Comparison of ENCODE assay signal across 26 cellular contexts in genomic region chr11:11308249-11308648, GRCh38. TPM values are rescaled to one million over a fixed set of nuclear protein-coding genes. Genes with fewer than 3 reads are reported as not detected.
A peak's percentile ranks its signal among the peaks of the same experiment; 100 is the strongest.
DNase-seq lines count a peak whose midpoint lies in the region; ATAC-seq, FAIRE-seq and TF ChIP-seq lines count a peak whose summit lies in the region.
"Had no signal": no experiment of that assay in that cellular context is flagged by ENCODE, and none has a peak within 500 bp of the region (broad histone marks: within the 10 kb centered on the region; RNA-seq: fewer than 3 reads in every experiment).

No MANE protein-coding gene starts in this region.

- H3K4me2 ChIP-seq in HepG2 (ENCODE audit: low read depth, low read length), result no peak overlapping the region
- H3K4me2 ChIP-seq: BLaER1 had no signal

- TF ChIP-seq POLR2A in right lobe of liver (IDR thresholded peaks at IDR 0.05) (no peak), HepG2 (IDR thresholded peaks at IDR 0.05; ENCODE audit: insufficient read depth in 1 of 2, low read depth in 2 of 2, low read length in 2 of 2) (no peak)

- peak overlapping the region; percentile 89 for H3K27ac Mint-ChIP-seq in endothelial cell (ENCODE audit: unreplicated experiment)
- H3K27ac Mint-ChIP-seq: CD14-positive monocyte; CD4-positive, alpha-beta memory T cell; CD4-positive, CD25-positive, alpha-beta regulatory T cell; CD8-positive, alpha-beta memory T cell had no signal

- CTCF ChIA-PET in HepG2 (lab: Yijun Ruan, JAX; ENCODE audit: low intra/inter-chr PET ratio, low total read pairs), result no interaction called here

- TF ChIP-seq EP300 in HepG2 (IDR thresholded peaks at IDR 0.05; ENCODE audit: low read depth in 2 of 2, low read length in 2 of 2) (no peak), HepG2 (CRISPR knock-in tag; IDR thresholded peaks at IDR 0.05; ENCODE audit: borderline replicate concordance) (no peak)

- H3K36me3 ChIP-seq in right lobe of liver (no peaks in the 10 kb centered on the region), HepG2 (replicated peaks in 1 of 2; ENCODE audit: control insufficient read depth in 1 of 2, insufficient read depth in 2 of 2, low read length in 2 of 2) (no peaks in the 10 kb centered on the region)
- H3K36me3 ChIP-seq: BE2C, BLaER1 had no signal

- intact Hi-C loops in right lobe of liver (cut with DNase I) (no loop called here), HepG2 (cut with micrococcal nuclease; ENCODE audit: unreplicated experiment) (no loop called here)

- 50% methylated on average over 1 of the region's 1 CpG for WGBS in right lobe of liver (ENCODE audit: insufficient coverage, low coverage, low lambda C conversion rate, missing lambda C conversion rate)
- WGBS in HepG2 (ENCODE audit: low lambda C conversion rate), result 0% methylated on average over 1 of the region's 1 CpG

- H3K27me3 ChIP-seq in right lobe of liver (no peaks in the 10 kb centered on the region), HepG2 (ENCODE audit: control insufficient read depth in 1 of 2, insufficient read depth in 2 of 2, low read length in 2 of 2) (peaks cover 0 to 3% of the 10 kb centered on the region in 2 experiments; a peak in 2 of 5 replicates)
- H3K27me3 ChIP-seq: BE2C, BLaER1 had no signal

- TF ChIP-seq RAD21 in HepG2 (CRISPR knock-in tag; IDR thresholded peaks at IDR 0.05), result no peak

- H3K4me3 ChIP-seq in right lobe of liver, result no peak overlapping the region
- H3K4me3 ChIP-seq in HepG2 (replicated peaks in 1 of 3; ENCODE audit: insufficient read depth in 1 of 3, low read depth in 2 of 3, low read length in 3 of 3), result no peak overlapping the region
- H3K4me3 ChIP-seq: BLaER1, GM12878 had no signal

- H3K27me3 Mint-ChIP-seq in endothelial cell (ENCODE audit: unreplicated experiment), result peaks cover 7% of the 10 kb centered on the region
- H3K27me3 Mint-ChIP-seq: CD4-positive, alpha-beta memory T cell; CD4-positive, CD25-positive, alpha-beta regulatory T cell had no signal

- no peaks in the 10 kb centered on the region for H4K20me1 ChIP-seq in HepG2 (ENCODE audit: insufficient read depth, low read length)
- H4K20me1 ChIP-seq: BLaER1 had no signal

- no peak for FAIRE-seq in HepG2 (lab: Jason Lieb, UNC)
- FAIRE-seq: A204.1, GM12878, GM12892, GM18507 had no signal

- H3K4me1 Mint-ChIP-seq in endothelial cell (ENCODE audit: unreplicated experiment), result peaks cover 49% of the 10 kb centered on the region

- peak; percentile 40 to 61 (median 50) for ATAC-seq in right lobe of liver
- ATAC-seq in HepG2, result no peak
- no peak for ATAC-seq in GM18861 (IDR thresholded peaks at IDR 0.05; ENCODE audit: unreplicated experiment)
- no peak for ATAC-seq in GM19035 (IDR thresholded peaks at IDR 0.05; ENCODE audit: unreplicated experiment)
- ATAC-seq: GM12878 had no signal

- in situ Hi-C loops in HepG2 (cut with HindIII; ENCODE audit: extremely low pct_ligation_motif_present, low pct_unique_long_range_greater_than_20kb), result no loop called here

- no peak overlapping the region for H2AFZ ChIP-seq in HepG2 (ENCODE audit: low read length)

- H3K9me3 ChIP-seq in right lobe of liver, result no peaks in the 10 kb centered on the region
- no peaks in the 10 kb centered on the region for H3K9me3 ChIP-seq in HepG2 (ENCODE audit: low read length)
- H3K9me3 ChIP-seq: BE2C had no signal

- no peaks in the 10 kb centered on the region for H3K79me2 ChIP-seq in HepG2 (ENCODE audit: insufficient read depth, low read length)

- DNase-seq in right lobe of liver (no peak), HepG2 (ENCODE audit: low spot score) (no peak), endothelial cell (ENCODE audit: low spot score) (no peak)
- DNase-seq: 8988T; ACHN; BE2C; C1 segment of cervical spinal cord; CD4-positive, alpha-beta memory T cell; CD4-positive, CD25-positive, alpha-beta regulatory T cell; CD8-positive, alpha-beta memory T cell; COR-L47; DMS 273 treated with DMSO at 0.1 percent for 48 hours; DMS153; DMS53; DMS79; DND-41; EL; GDM1 had no signal

- H3K4me3 Mint-ChIP-seq in endothelial cell (ENCODE audit: unreplicated experiment), result peak overlapping the region; percentile 2
- H3K4me3 Mint-ChIP-seq: CD14-positive monocyte; CD4-positive, alpha-beta memory T cell; CD8-positive, alpha-beta memory T cell had no signal

- BruUV-seq in HepG2 (replicated peaks; lab: Mats Ljungman, UMichigan), result no TSS peak

- H3K36me3 Mint-ChIP-seq in endothelial cell (ENCODE audit: low read depth, unreplicated experiment), result peaks cover 62% of the 10 kb centered on the region
- H3K36me3 Mint-ChIP-seq: CD4-positive, alpha-beta memory T cell; CD4-positive, CD25-positive, alpha-beta regulatory T cell; CD8-positive, alpha-beta memory T cell had no signal

- TF ChIP-seq CTCF in right lobe of liver (IDR thresholded peaks at IDR 0.05) (no peak), HepG2 (CRISPR knock-in tag; IDR thresholded peaks at IDR 0.05) (no peak), endothelial cell (IDR thresholded peaks at IDR 0.05; ENCODE audit: unreplicated experiment) (no peak)

- H3K9me3 Mint-ChIP-seq in endothelial cell (ENCODE audit: unreplicated experiment), result no peaks in the 10 kb centered on the region

- no peak overlapping the region for H3K9ac ChIP-seq in HepG2 (ENCODE audit: insufficient read depth, low read depth, low read length)
- H3K9ac ChIP-seq: BLaER1 had no signal

- peaks cover 0 to 5% (median 0%) of the 10 kb centered on the region in 4 donors for H3K4me1 ChIP-seq in right lobe of liver
- H3K4me1 ChIP-seq in HepG2 (ENCODE audit: insufficient read depth, low read length), result no peaks in the 10 kb centered on the region
- H3K4me1 ChIP-seq: BE2C had no signal

- POLR2A ChIA-PET in HepG2 (lab: Yijun Ruan, JAX), result no interaction called here

- no peak overlapping the region for H3K27ac ChIP-seq in right lobe of liver
- no peak overlapping the region for H3K27ac ChIP-seq in HepG2 (ENCODE audit: extremely low read length, insufficient read depth, low read length)
- H3K27ac ChIP-seq: BLaER1 had no signal

TF ChIP-seq in HepG2, 621 proteins besides CTCF, POLR2A, EP300 and RAD21 (continues in another document):
- TF ChIP-seq ZNF839 (CRISPR knock-in tag; IDR thresholded peaks at IDR 0.05; ENCODE audit: borderline replicate concordance) (no peak), ZNF260 (CRISPR knock-in tag; IDR thresholded peaks at IDR 0.05; ENCODE audit: borderline replicate concordance, low read depth) (no peak), MLX (CRISPR knock-in tag; IDR thresholded peaks at IDR 0.05) (no peak), HES4 (CRISPR knock-in tag; IDR thresholded peaks at IDR 0.05; ENCODE audit: borderline replicate concordance) (no peak), ZBTB8A (CRISPR knock-in tag; IDR thresholded peaks at IDR 0.05; ENCODE audit: borderline replicate concordance, low read depth) (no peak), STAT6 (CRISPR knock-in tag; IDR thresholded peaks at IDR 0.05; ENCODE audit: borderline replicate concordance) (no peak), NONO (IDR thresholded peaks at IDR 0.05) (no peak), NONO (CRISPR knock-in tag; conservative IDR thresholded peaks at IDR 0.05) (no peak)

RNA-seq across cellular contexts. Expression of gene CSNK2A3, which starts 44.8 kb away (rescaled TPM):
- total RNA-seq in right lobe of liver (1 to 10 TPM in 1 of 6 experiments, under 1 TPM in 4, not detected in 1; 0.29 to 1.4 (median 0.49) TPM), HepG2 (2016; rRNA removed; fragmentation: Illumina TruSeq; extraction: Trizol) (3.5 and 5.4 TPM in 2 replicates), endothelial cell (ENCODE audit: unreplicated experiment) (4.3 TPM)
- 1.6 and 2.0 TPM in 2 replicates for total RNA-seq in HepG2 (2016; cell fraction: cytosol; rRNA removed; fragmentation: Illumina TruSeq; extraction: Trizol; ENCODE audit: low read depth)
- total RNA-seq in HepG2 (2016; cell fraction: insoluble cytoplasmic fraction; rRNA removed; fragmentation: Illumina TruSeq; extraction: Trizol), result 3.4 and 4.2 TPM in 2 replicates
- total RNA-seq in HepG2 (2016; cell fraction: membrane; rRNA removed; fragmentation: Illumina TruSeq; extraction: Trizol), result 1.6 and 2.3 TPM in 2 replicates
- 0.90 and 1.8 TPM in 2 replicates for total RNA-seq in HepG2 (2016; cell fraction: nucleus; rRNA removed; fragmentation: Illumina TruSeq; extraction: Trizol)
- 1.5 and 1.7 TPM in 2 replicates for polyA plus RNA-seq in HepG2 (2011; rRNA removed)
- 0.98 and 3.8 TPM in 2 replicates for polyA plus RNA-seq in HepG2 (2011; cell fraction: cytosol; rRNA removed)
- 0.71 and 1.1 TPM in 2 replicates for polyA plus RNA-seq in HepG2 (2011; cell fraction: nucleus; rRNA removed)
- 10.7 and 12.4 TPM in 2 replicates for polyA plus RNA-seq in HepG2 (2012)
- 0.42 TPM in 2 replicates for polyA plus RNA-seq in HepG2 (2016; cell fraction: cytosol; fragmentation: Illumina TruSeq; extraction: Trizol; ENCODE audit: low read depth)
- 2.2 and 3.1 TPM in 2 replicates for polyA plus RNA-seq in HepG2 (2016; cell fraction: insoluble cytoplasmic fraction; fragmentation: Illumina TruSeq; extraction: Trizol; ENCODE audit: low read depth)
- 0.63 and 0.72 TPM in 2 replicates for polyA plus RNA-seq in HepG2 (2016; cell fraction: membrane; fragmentation: Illumina TruSeq; extraction: Trizol; ENCODE audit: low read depth)
- polyA plus RNA-seq in HepG2 (2016; cell fraction: nucleus; fragmentation: Illumina TruSeq; extraction: Trizol; ENCODE audit: insufficient read depth, low read depth), result 1.2 and 2.1 TPM in 2 replicates
- 0.50 and 1.2 TPM in 2 replicates for polyA minus RNA-seq in HepG2 (2011; rRNA and poly(A)+ RNA removed; ENCODE audit: low replicate concordance)
- polyA minus RNA-seq in HepG2 (2011; cell fraction: cytosol; rRNA and poly(A)+ RNA removed), result 1.9 and 3.0 TPM in 2 replicates
- polyA minus RNA-seq in HepG2 (2011; cell fraction: nucleus; rRNA and poly(A)+ RNA removed), result 1.7 and 3.0 TPM in 2 replicates
- total RNA-seq: CD4-positive, CD25-positive, alpha-beta regulatory T cell had no signal

Comparison
In these comparisons a context has a peak if more than half of its experiments do, and no peak if none do; other contexts are left out.
1. ATAC-seq: peak in right lobe of liver (4 of 4); none in HepG2 (single experiment), GM18861 (single experiment) and GM19035 (single experiment).